26 cellular contexts compared by ENCODE assay signal in the genomic region with DNA sequence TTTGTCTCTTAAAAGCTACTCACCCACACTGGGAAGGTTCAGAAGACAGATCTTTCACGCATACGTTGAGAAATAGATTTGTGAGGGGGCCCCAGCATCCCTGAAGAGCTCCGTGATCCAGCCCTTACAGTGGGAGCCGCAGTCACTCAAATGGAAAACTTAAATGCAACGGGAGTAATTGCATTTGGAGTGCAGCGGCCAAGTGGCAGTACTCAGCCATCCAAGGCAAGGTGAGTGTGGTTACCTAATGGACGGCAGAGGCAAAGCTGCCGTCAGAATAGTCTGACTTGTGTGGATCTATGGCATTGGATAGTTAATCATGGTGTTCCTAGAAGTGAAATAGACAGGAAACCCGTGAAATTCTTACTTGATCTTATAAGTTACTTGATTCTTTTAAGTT.
"Had no signal": no experiment of that assay in that cellular context is flagged by ENCODE, and none has a peak within 500 bp of the region (broad histone marks: within the 10 kb centered on the region; RNA-seq: fewer than 3 reads in every experiment).

No MANE protein-coding gene starts in this region.

- DNase-seq: activated CD4-positive, alpha-beta memory T cell treated with anti-CD3 and anti-CD28 coated beads, Interleukin-2, amount 10 ng/mL, durations not matched to agents 7 days and 5 days; activated CD4-positive, alpha-beta T cell treated with anti-CD3 and anti-CD28 coated beads, Interleukin-2, amount 10 ng/mL, durations not matched to agents 24 days and 14 days; adrenal gland; central memory CD4-positive, alpha-beta T cell; dermis blood vessel endothelial cell; effector CD8-positive, alpha-beta T cell; erythroblast; foreskin keratinocyte; kidney; left lung; naive thymus-derived CD4-positive, alpha-beta T cell; psoas muscle; stimulated activated CD4-positive, alpha-beta T cell treated with anti-CD3 and anti-CD28 coated beads, Interleukin-12 subunit alpha, Interleukin-12 subunit beta, amount 100 ng/mL, for 4 hours; stimulated activated CD4-positive, alpha-beta T cell treated with anti-CD3 and anti-CD28 coated beads, Interleukin-4, amount 100 ng/mL, for 4 hours; stimulated activated naive CD8-positive, alpha-beta T cell treated with anti-CD3 and anti-CD28 coated beads, Interleukin-15, Interleukin-2, amounts not matched to agents 100 U/mL and 50 U/mL, for 24 hours; substantia nigra; transverse colon had no signal

- H3K27ac Mint-ChIP-seq: activated CD4-positive, alpha-beta memory T cell treated with anti-CD3 and anti-CD28 coated beads, Interleukin-2, amount 10 ng/mL, durations not matched to agents 7 days and 5 days; activated CD4-positive, alpha-beta T cell treated with anti-CD3 and anti-CD28 coated beads, Interleukin-2, amount 10 ng/mL, durations not matched to agents 24 days and 14 days; activated naive CD8-positive, alpha-beta T cell; naive thymus-derived CD4-positive, alpha-beta T cell; T-helper 2 cell treated with Interferon-gamma antibody and Interleukin-4, amounts not matched to agents 5 μg/mL and 100 μg/mL, for 36 hours had no signal

- H3K27ac ChIP-seq: adrenal gland, foreskin keratinocyte, left lung, pancreas, psoas muscle, vagina, VCaP had no signal

- H3K36me3 Mint-ChIP-seq: activated naive CD8-positive, alpha-beta T cell had no signal

- H3K4me3 ChIP-seq: adrenal gland, left lung, lung, pancreas, psoas muscle, transverse colon, vagina had no signal

- H3K27me3 ChIP-seq: adrenal gland, ascending aorta, foreskin keratinocyte, left lung, pancreas, transverse colon, vagina had no signal

- H3K9me3 Mint-ChIP-seq: activated CD4-positive, alpha-beta memory T cell treated with anti-CD3 and anti-CD28 coated beads, Interleukin-2, amount 10 ng/mL, durations not matched to agents 7 days and 5 days; activated CD4-positive, alpha-beta T cell treated with anti-CD3 and anti-CD28 coated beads, Interleukin-2, amount 10 ng/mL, durations not matched to agents 24 days and 14 days; naive thymus-derived CD4-positive, alpha-beta T cell; T-helper 2 cell treated with Interferon-gamma antibody and Interleukin-4, amounts not matched to agents 5 μg/mL and 100 μg/mL, for 36 hours had no signal

- H3K27me3 Mint-ChIP-seq: activated CD4-positive, alpha-beta memory T cell treated with anti-CD3 and anti-CD28 coated beads, Interleukin-2, amount 10 ng/mL, durations not matched to agents 7 days and 5 days; activated naive CD8-positive, alpha-beta T cell; naive thymus-derived CD4-positive, alpha-beta T cell had no signal

- H3K9me3 ChIP-seq: adrenal gland, ascending aorta, left lung, pancreas, psoas muscle, transverse colon, vagina had no signal

- ATAC-seq: activated CD4-positive, CD25-positive, alpha-beta regulatory T cell treated with anti-CD3 and anti-CD28 coated beads, Interleukin-2, amount 50 U/mL, for 24 hours; foreskin keratinocyte; left lung; naive thymus-derived CD4-positive, alpha-beta T cell; pancreas; psoas muscle; right cardiac atrium; stimulated activated naive CD8-positive, alpha-beta T cell treated with anti-CD3 and anti-CD28 coated beads, Interleukin-15, Interleukin-2, amounts not matched to agents 100 U/mL and 50 U/mL, for 24 hours had no signal

- H3K4me3 Mint-ChIP-seq: activated CD4-positive, alpha-beta memory T cell treated with anti-CD3 and anti-CD28 coated beads, Interleukin-2, amount 10 ng/mL, durations not matched to agents 7 days and 5 days; activated CD4-positive, alpha-beta T cell treated with anti-CD3 and anti-CD28 coated beads, Interleukin-2, amount 10 ng/mL, durations not matched to agents 24 days and 14 days; activated naive CD8-positive, alpha-beta T cell; naive thymus-derived CD4-positive, alpha-beta T cell; T-helper 2 cell treated with Interferon-gamma antibody and Interleukin-4, amounts not matched to agents 5 μg/mL and 100 μg/mL, for 36 hours had no signal

- H3K36me3 ChIP-seq: adrenal gland, ascending aorta, pancreas, transverse colon, vagina had no signal
